Comparison of ENCODE assay signal across 1 cellular context in the genomic region with DNA sequence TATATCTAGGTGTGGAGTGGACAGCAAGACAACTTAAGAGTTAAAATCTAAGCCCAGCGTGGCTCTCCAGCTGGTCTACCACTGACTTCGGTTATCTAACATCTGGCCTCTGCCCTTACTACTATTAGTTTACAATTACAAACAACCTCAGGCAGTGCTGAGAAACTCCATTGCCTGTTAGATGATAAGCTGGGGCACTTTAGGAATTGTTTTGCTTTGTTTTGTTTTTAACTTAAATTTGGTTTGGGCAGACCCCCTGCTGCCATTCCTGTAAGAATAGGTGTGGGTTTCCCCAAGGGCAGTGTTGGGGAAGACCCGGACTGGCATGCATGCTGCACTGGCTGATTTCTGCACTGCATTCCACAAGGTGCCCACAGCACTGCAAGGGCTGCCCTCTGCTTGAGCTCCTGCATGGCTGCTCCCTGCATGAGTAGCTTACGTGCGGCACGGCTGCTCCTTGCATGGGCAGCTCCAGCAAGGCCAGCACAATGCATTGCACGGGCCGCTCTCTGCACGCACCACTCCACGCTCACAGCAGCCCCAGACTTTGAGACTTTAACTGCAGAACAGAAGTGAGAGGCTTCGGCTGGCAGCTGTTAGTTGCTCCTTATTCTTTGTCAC.
TF ChIP-seq lines count a peak whose summit lies in the region.

No MANE protein-coding gene starts in this region.

TF ChIP-seq in GM23338, 12 proteins besides CTCF, POLR2A, EP300 and RAD21 (continued from another document):
- TF ChIP-seq, protein P1, sequence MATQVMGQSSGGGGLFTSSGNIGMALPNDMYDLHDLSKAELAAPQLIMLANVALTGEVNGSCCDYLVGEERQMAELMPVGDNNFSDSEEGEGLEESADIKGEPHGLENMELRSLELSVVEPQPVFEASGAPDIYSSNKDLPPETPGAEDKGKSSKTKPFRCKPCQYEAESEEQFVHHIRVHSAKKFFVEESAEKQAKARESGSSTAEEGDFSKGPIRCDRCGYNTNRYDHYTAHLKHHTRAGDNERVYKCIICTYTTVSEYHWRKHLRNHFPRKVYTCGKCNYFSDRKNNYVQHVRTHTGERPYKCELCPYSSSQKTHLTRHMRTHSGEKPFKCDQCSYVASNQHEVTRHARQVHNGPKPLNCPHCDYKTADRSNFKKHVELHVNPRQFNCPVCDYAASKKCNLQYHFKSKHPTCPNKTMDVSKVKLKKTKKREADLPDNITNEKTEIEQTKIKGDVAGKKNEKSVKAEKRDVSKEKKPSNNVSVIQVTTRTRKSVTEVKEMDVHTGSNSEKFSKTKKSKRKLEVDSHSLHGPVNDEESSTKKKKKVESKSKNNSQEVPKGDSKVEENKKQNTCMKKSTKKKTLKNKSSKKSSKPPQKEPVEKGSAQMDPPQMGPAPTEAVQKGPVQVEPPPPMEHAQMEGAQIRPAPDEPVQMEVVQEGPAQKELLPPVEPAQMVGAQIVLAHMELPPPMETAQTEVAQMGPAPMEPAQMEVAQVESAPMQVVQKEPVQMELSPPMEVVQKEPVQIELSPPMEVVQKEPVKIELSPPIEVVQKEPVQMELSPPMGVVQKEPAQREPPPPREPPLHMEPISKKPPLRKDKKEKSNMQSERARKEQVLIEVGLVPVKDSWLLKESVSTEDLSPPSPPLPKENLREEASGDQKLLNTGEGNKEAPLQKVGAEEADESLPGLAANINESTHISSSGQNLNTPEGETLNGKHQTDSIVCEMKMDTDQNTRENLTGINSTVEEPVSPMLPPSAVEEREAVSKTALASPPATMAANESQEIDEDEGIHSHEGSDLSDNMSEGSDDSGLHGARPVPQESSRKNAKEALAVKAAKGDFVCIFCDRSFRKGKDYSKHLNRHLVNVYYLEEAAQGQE (IDR thresholded peaks at IDR 0.05; ENCODE audit: unreplicated experiment) = no peak
- TF ChIP-seq EZH2 (IDR thresholded peaks at IDR 0.05; ENCODE audit: low read depth, unreplicated experiment) (no peak), CREB1 (CRISPR knock-in tag; IDR thresholded peaks at IDR 0.05; ENCODE audit: low read depth) (no peak)
